ENCODE assay signal across 8 cellular contexts in genomic region chr15:75455424-75455981, GRCh38. TPM values are rescaled to one million over a fixed set of nuclear protein-coding genes. Genes with fewer than 3 reads are reported as not detected.
DNase-seq lines count a peak whose midpoint lies in the region; ATAC-seq, FAIRE-seq and TF ChIP-seq lines count a peak whose summit lies in the region.

No MANE protein-coding gene starts in this region.

- peak overlapping the region; percentile 80 for H3K4me2 ChIP-seq in keratinocyte (ENCODE audit: control insufficient read depth, extremely low read depth, insufficient read depth, low read depth, low read length)

- DNase-seq in 8988T (peak; percentile 87), GM19239 (ENCODE audit: insufficient read length, low spot score) (peak; percentile 77), NCI-H345 (lab: John Stamatoyannopoulos, UW) (peak; percentile 73), cerebellar cortex (ENCODE audit: low spot score) (peak; percentile 91), keratinocyte (ENCODE audit: low read depth, low spot score) (no peak)
- peak; percentile 82 to 83 for DNase-seq in activated CD4-positive, alpha-beta T cell treated with anti-CD3 and anti-CD28 coated beads for 24 hours (ENCODE audit: low read depth in 2 of 2)
- peak; percentile 87 for DNase-seq in stimulated activated CD4-positive, alpha-beta T cell treated with anti-CD3 and anti-CD28 coated beads, Interleukin-12 subunit alpha, Interleukin-12 subunit beta, amount 100 ng/mL, for 4 hours

- FAIRE-seq in GM19239 (lab: Jason Lieb, UNC) (peak; percentile 90), keratinocyte (lab: Jason Lieb, UNC) (no peak)

- peak overlapping the region; percentile 72 to 94 (median 77) for H3K4me3 ChIP-seq in keratinocyte (ENCODE audit: control insufficient read depth in 2 of 3, extremely low read depth in 1 of 3, insufficient read depth in 2 of 3, low read depth in 1 of 3, low read length in 3 of 3)

- H3K4me1 ChIP-seq in keratinocyte (ENCODE audit: control insufficient read depth, extremely low read depth, insufficient read depth, low read length) = peaks cover 26% of the 10 kb centered on the region

- H3K9ac ChIP-seq in keratinocyte (ENCODE audit: control insufficient read depth, extremely low read depth, insufficient read depth, low read length) = peak overlapping the region; percentile 95

- dilution Hi-C loops in keratinocyte (cut with MboI; ENCODE audit: extremely low pct_ligation_motif_present, low sequenced_read_pairs) = no loop called here

- H3K9me1 ChIP-seq in keratinocyte (ENCODE audit: control insufficient read depth, extremely low read depth, insufficient read depth, low read length) = no peaks in the 10 kb centered on the region

- no peaks in the 10 kb centered on the region for H3K9me3 ChIP-seq in keratinocyte (ENCODE audit: control insufficient read depth, low read depth, low read length)

- H4K20me1 ChIP-seq in keratinocyte (ENCODE audit: control insufficient read depth, extremely low read depth, insufficient read depth, low read length) = peaks cover 3% of the 10 kb centered on the region

- H3K27me3 ChIP-seq in keratinocyte (ENCODE audit: control insufficient read depth, extremely low read depth, insufficient read depth, low read length) = no peaks in the 10 kb centered on the region

- no peaks in the 10 kb centered on the region for H3K36me3 ChIP-seq in keratinocyte (ENCODE audit: control insufficient read depth in 2 of 2, extremely low read depth in 1 of 2, insufficient read depth in 2 of 2, low read length in 2 of 2)

- peak overlapping the region; percentile 91 for H2AFZ ChIP-seq in keratinocyte (ENCODE audit: control insufficient read depth, low read length)

- peaks cover 10% of the 10 kb centered on the region for H3K79me2 ChIP-seq in keratinocyte (ENCODE audit: control insufficient read depth, insufficient read depth, low read length)

- ATAC-seq in HG02970 (IDR thresholded peaks at IDR 0.05; ENCODE audit: low FRiP score, unreplicated experiment) = no peak

- no peak for TF ChIP-seq CTCF in keratinocyte (optimal IDR thresholded peaks at IDR 0.05 in 1 of 3, IDR thresholded peaks at IDR 0.05 in 1 of 3, conservative IDR thresholded peaks at IDR 0.05 in 1 of 3; ENCODE audit: extremely low read depth in 1 of 3, insufficient read depth in 2 of 3, low read length in 3 of 3)

- H3K27ac ChIP-seq in keratinocyte (ENCODE audit: control insufficient read depth, insufficient read depth, low read length) = peak overlapping the region; percentile 74

RNA-seq across cellular contexts. Expression of gene SIN3A, which starts 4.0 kb away (rescaled TPM):
- polyA plus RNA-seq in keratinocyte = 12.4 to 26.1 TPM (median 19.4 TPM) in 3 replicates
- polyA plus RNA-seq in keratinocyte (2011; ENCODE audit: low read depth) = 20.1 TPM
- polyA plus RNA-seq in keratinocyte (2011; cell fraction: cytosol; rRNA removed) = 15.3 TPM in 2 replicates
- polyA plus RNA-seq in keratinocyte (2011; cell fraction: nucleus; rRNA removed) = 36.0 and 37.6 TPM in 2 replicates
- polyA plus RNA-seq in keratinocyte (2012; ENCODE audit: low replicate concordance) = 11.2 and 18.4 TPM in 2 replicates
- 40.4 to 62.1 TPM (median 48.9 TPM) in 3 replicates for polyA minus RNA-seq in keratinocyte
- 17.6 TPM for polyA minus RNA-seq in keratinocyte (2011; cell fraction: cytosol; rRNA and poly(A)+ RNA removed)
- 25.9 and 48.2 TPM in 2 replicates for polyA minus RNA-seq in keratinocyte (2011; cell fraction: nucleus; rRNA and poly(A)+ RNA removed)
